Comparison of ENCODE assay signal across 27 cellular contexts in genomic region chr10:132511092-132511491, GRCh38. TPM values are rescaled to one million over a fixed set of nuclear protein-coding genes. Genes with fewer than 3 reads are reported as not detected.
A peak's percentile ranks its signal among the peaks of the same experiment; 100 is the strongest.
DNase-seq lines count a peak whose midpoint lies in the region; ATAC-seq, FAIRE-seq and TF ChIP-seq lines count a peak whose summit lies in the region.
"Had no signal": no experiment of that assay in that cellular context is flagged by ENCODE, and none has a peak within 500 bp of the region (broad histone marks: within the 10 kb centered on the region; RNA-seq: fewer than 3 reads in every experiment).

No MANE protein-coding gene starts in this region.

- H3K27ac ChIP-seq in K562 (ENCODE audit: extremely low read depth, low read depth, low read length) (no peak overlapping the region), smooth muscle cell (ENCODE audit: low read depth) (no peak overlapping the region), GM23248 (no peak overlapping the region), H9 (ENCODE audit: insufficient read length, low read depth, low read length) (no peak overlapping the region)
- H3K27ac ChIP-seq: brain microvascular endothelial cell, colonic mucosa, parathyroid adenoma, WERI-Rb-1 had no signal

- H3K23ac ChIP-seq in H9 (ENCODE audit: insufficient read length, low read depth, low read length) = no peak overlapping the region

- no peaks in the 10 kb centered on the region for H3K27me3 ChIP-seq in K562 (ENCODE audit: control insufficient read depth in 2 of 2, insufficient read depth in 2 of 2, low read length in 2 of 2)
- no peaks in the 10 kb centered on the region for H3K27me3 ChIP-seq in smooth muscle cell (ENCODE audit: low read depth)
- H3K27me3 ChIP-seq in GM23248 (replicated peaks; ENCODE audit: insufficient read depth) = no peaks in the 10 kb centered on the region
- no peaks in the 10 kb centered on the region for H3K27me3 ChIP-seq in H9 (ENCODE audit: insufficient read depth, low read length)
- H3K27me3 ChIP-seq: brain microvascular endothelial cell, colonic mucosa, esophagus muscularis mucosa, gastrocnemius medialis had no signal

- no peak overlapping the region for H3K18ac ChIP-seq in H9 (ENCODE audit: insufficient read length, low read depth, low read length)

- no peak for TF ChIP-seq POLR2A in K562 (conservative IDR thresholded peaks at IDR 0.05)

- H3K4me3 ChIP-seq in K562 (no peak overlapping the region), smooth muscle cell (no peak overlapping the region), GM23248 (no peak overlapping the region)
- H3K4me3 ChIP-seq: colonic mucosa, esophagus muscularis mucosa, gastrocnemius medialis had no signal

- H3K9me3 ChIP-seq in K562 (replicated peaks; ENCODE audit: control insufficient read depth, insufficient read depth, low read depth, low read length) = no peaks in the 10 kb centered on the region
- H3K9me3 ChIP-seq in smooth muscle cell (replicated peaks; ENCODE audit: low read depth) = no peaks in the 10 kb centered on the region
- no peaks in the 10 kb centered on the region for H3K9me3 ChIP-seq in GM23248 (ENCODE audit: low read depth)
- H3K9me3 ChIP-seq in H9 (ENCODE audit: control insufficient read depth, low read depth, low read length) = no peaks in the 10 kb centered on the region
- H3K9me3 ChIP-seq: colonic mucosa, esophagus muscularis mucosa, gastrocnemius medialis had no signal

- H3K79me1 ChIP-seq in H9 (ENCODE audit: insufficient read depth, low read depth, low read length, poor library complexity, severe bottlenecking) = no peaks in the 10 kb centered on the region

- H3K4ac ChIP-seq in H9 (ENCODE audit: low read depth, low read length) = no peak overlapping the region

- in situ Hi-C loops in K562 (cut with MboI) = no loop called here
- in situ Hi-C loops in GM23248 (cut with MboI) = no loop called here

- BruUV-seq in K562 (replicated peaks; lab: Mats Ljungman, UMichigan) = no TSS peak

- no peak overlapping the region for H3K9ac ChIP-seq in K562 (ENCODE audit: insufficient read depth in 1 of 2, low read depth in 2 of 2, low read length in 2 of 2)
- no peak overlapping the region for H3K9ac ChIP-seq in smooth muscle cell (ENCODE audit: low read depth)
- no peak overlapping the region for H3K9ac ChIP-seq in GM23248
- no peak overlapping the region for H3K9ac ChIP-seq in H9 (ENCODE audit: extremely low read depth, insufficient read length, low read length)
- H3K9ac ChIP-seq: parathyroid adenoma, SK-N-SH had no signal

- FAIRE-seq in GM18507 (lab: Jason Lieb, UNC) (peak; percentile 29), K562 (lab: Jason Lieb, UNC) (no peak)

- H3K4me1 Mint-ChIP-seq in H9 = peaks cover 4 to 5% of the 10 kb centered on the region in 2 experiments; a peak in 2 of 4 replicates
- H3K4me1 Mint-ChIP-seq: CD4-positive, alpha-beta memory T cell had no signal

- no peak overlapping the region for H2BK20ac ChIP-seq in H9 (ENCODE audit: low read depth, low read length, poor library complexity, severe bottlenecking)

- H3K27ac Mint-ChIP-seq in H9 = no peak overlapping the region
- H3K27ac Mint-ChIP-seq: CD4-positive, alpha-beta memory T cell; effector memory CD8-positive, alpha-beta T cell; stimulated activated effector memory CD8-positive, alpha-beta T cell treated with anti-CD3 and anti-CD28 coated beads, Interleukin-12 subunit alpha, Interleukin-12 subunit beta, amount 100 ng/mL, for 72 hours had no signal

- no peaks in the 10 kb centered on the region for H3K36me3 Mint-ChIP-seq in H9 (ENCODE audit: insufficient read depth in 1 of 3, low read depth in 3 of 3)
- H3K36me3 Mint-ChIP-seq: CD4-positive, alpha-beta memory T cell; naive thymus-derived CD8-positive, alpha-beta T cell; stimulated activated effector memory CD8-positive, alpha-beta T cell treated with anti-CD3 and anti-CD28 coated beads, Interleukin-12 subunit alpha, Interleukin-12 subunit beta, amount 100 ng/mL, for 72 hours had no signal

- ATAC-seq in K562 = peak; percentile 47
- ATAC-seq: effector memory CD8-positive, alpha-beta T cell; gastrocnemius medialis; naive thymus-derived CD8-positive, alpha-beta T cell had no signal

- 7% methylated on average over 9 of the region's 9 CpGs for WGBS in K562 (ENCODE audit: insufficient coverage, low coverage, missing lambda C conversion rate)
- WGBS in smooth muscle cell (ENCODE audit: low lambda C conversion rate) = 86% methylated on average over 9 of the region's 9 CpGs
- WGBS in GM23248 (ENCODE audit: low coverage in 1 of 2, low lambda C conversion rate in 2 of 2, missing lambda C conversion rate in 2 of 2), 2 experiments = 93 to 96% methylated on average over 9 of the region's 9 CpGs
- no CpG with 5 or more reads among the region's 9 CpGs for WGBS in H9 (ENCODE audit: extremely low coverage, insufficient read length, low lambda C conversion rate)

- H4K5ac ChIP-seq in H9 (ENCODE audit: insufficient read length, low read depth, low read length) = no peak overlapping the region

- no peaks in the 10 kb centered on the region for H3K79me2 ChIP-seq in K562 (ENCODE audit: control insufficient read depth, insufficient read depth, low read length)
- no peaks in the 10 kb centered on the region for H3K79me2 ChIP-seq in smooth muscle cell (ENCODE audit: low read depth)
- no peaks in the 10 kb centered on the region for H3K79me2 ChIP-seq in GM23248 (ENCODE audit: insufficient read depth)
- H3K79me2 ChIP-seq in H9 (ENCODE audit: insufficient read depth, low read length) = no peaks in the 10 kb centered on the region
- H3K79me2 ChIP-seq: parathyroid adenoma had no signal

- H3K36me3 ChIP-seq in K562 (ENCODE audit: control insufficient read depth, insufficient read depth, low read length) (no peaks in the 10 kb centered on the region), smooth muscle cell (ENCODE audit: low read depth) (no peaks in the 10 kb centered on the region), GM23248 (ENCODE audit: low read depth) (no peaks in the 10 kb centered on the region)
- H3K36me3 ChIP-seq: brain microvascular endothelial cell, colonic mucosa, esophagus muscularis mucosa, gastrocnemius medialis, WERI-Rb-1 had no signal

- H4K20me1 ChIP-seq in K562 (replicated peaks; ENCODE audit: control insufficient read depth, insufficient read depth, low read length) = no peaks in the 10 kb centered on the region
- H4K20me1 ChIP-seq in smooth muscle cell (ENCODE audit: low read depth) = no peaks in the 10 kb centered on the region
- H4K20me1 ChIP-seq in GM23248 (ENCODE audit: insufficient read depth) = no peaks in the 10 kb centered on the region
- no peaks in the 10 kb centered on the region for H4K20me1 ChIP-seq in H9 (ENCODE audit: control insufficient read depth, insufficient read depth, insufficient read length)

- H3K9me1 ChIP-seq in K562 (ENCODE audit: control insufficient read depth, insufficient read depth, low read length) = no peaks in the 10 kb centered on the region

- intact Hi-C loops in K562 (cut with micrococcal nuclease) (no loop called here), posterior vena cava (cut with DNase I) (loop anchor here in 1 of 2 donors (10.0 kb wide), 1 partner anchor 46 kb away; no protein-coding TSS in a partner anchor)

- no peak overlapping the region for H2BK5ac ChIP-seq in H9 (ENCODE audit: insufficient read length, low read length)

- H2BK120ac ChIP-seq in H9 (ENCODE audit: low read depth, low read length, poor library complexity, severe bottlenecking) = no peak overlapping the region

- no peak overlapping the region for H2AK5ac ChIP-seq in H9 (ENCODE audit: insufficient read length, low read length)

- no peaks in the 10 kb centered on the region for H3K9me2 ChIP-seq in GM23248 (ENCODE audit: insufficient read depth)
- H3K9me2 ChIP-seq: SK-N-SH had no signal

- H2AFZ ChIP-seq in K562 (ENCODE audit: low read depth, low read length) = peak overlapping the region; percentile 76
- H2AFZ ChIP-seq in smooth muscle cell (ENCODE audit: low read depth) = no peak overlapping the region
- H2AFZ ChIP-seq in GM23248 = no peak overlapping the region
- no peak overlapping the region for H2AFZ ChIP-seq in H9 (ENCODE audit: low read length)
- H2AFZ ChIP-seq: parathyroid adenoma had no signal

- no peak overlapping the region for H2BK12ac ChIP-seq in H9 (ENCODE audit: insufficient read length, low read depth, low read length)

- no peaks in the 10 kb centered on the region for H3K23me2 ChIP-seq in H9 (ENCODE audit: insufficient read length, low read depth, low read length, poor library complexity, severe bottlenecking)

- H3K56ac ChIP-seq in H9 (ENCODE audit: insufficient read length, low read depth, low read length) = no peak overlapping the region

- no peak for TF ChIP-seq RAD21 in K562 (CRISPR knock-in tag; conservative IDR thresholded peaks at IDR 0.05 in 1 of 2, IDR thresholded peaks at IDR 0.05 in 1 of 2)

- peak; percentile 38 for DNase-seq in CD1c-positive myeloid dendritic cell (ENCODE audit: extremely low spot score)
- no peak for DNase-seq in GM18507 (ENCODE audit: extremely low spot score, insufficient read length, low read depth)
- peak in 1 of 4 experiments; percentile 10 for DNase-seq in K562 (ENCODE audit: extremely low read depth in 1 of 4, low spot score in 3 of 4)
- peak; percentile 32 for DNase-seq in posterior vena cava (ENCODE audit: low spot score)
- no peak for DNase-seq in smooth muscle cell (lab: John Stamatoyannopoulos, UW; ENCODE audit: unreplicated experiment)
- DNase-seq in GM23248 = no peak
- no peak for DNase-seq in H9
- DNase-seq: activated CD4-positive, alpha-beta T cell treated with anti-CD3 and anti-CD28 coated beads, Interleukin-2, amount 50 U/mL, for 48 hours; activated CD8-positive, alpha-beta memory T cell treated with anti-CD3 and anti-CD28 coated beads, Interleukin-2, amount 50 U/mL, for 48 hours; brain microvascular endothelial cell; CD4-positive, alpha-beta memory T cell; colonic mucosa; DMS79; effector memory CD8-positive, alpha-beta T cell; Karpas-422; mesendoderm; NCI-H1092 treated with DMSO at 0.1 percent for 48 hours; NCI-H1930; NCI-H446 treated with DMSO at 0.1 percent for 48 hours; RPMI8226; WERI-Rb-1 had no signal

- no peak for TF ChIP-seq EP300 in K562 (IDR thresholded peaks at IDR 0.05; ENCODE audit: low read length)

- H3K4me2 ChIP-seq in K562 (ENCODE audit: insufficient read depth, low read length) (peak overlapping the region; percentile 55), smooth muscle cell (no peak overlapping the region), GM23248 (ENCODE audit: unreplicated experiment) (no peak overlapping the region), H9 (ENCODE audit: insufficient read depth, insufficient read length, low read length) (no peak overlapping the region)
- H3K4me2 ChIP-seq: SK-N-SH had no signal

- no peak overlapping the region for H2BK15ac ChIP-seq in H9 (ENCODE audit: low read depth, low read length)

- H3K4me1 ChIP-seq in K562 (replicated peaks in 1 of 2; ENCODE audit: control insufficient read depth in 2 of 2, insufficient read depth in 2 of 2, low read length in 2 of 2) (peaks cover 0 to 12% of the 10 kb centered on the region in 2 experiments; a peak in 3 of 5 replicates), smooth muscle cell (ENCODE audit: low read depth) (no peaks in the 10 kb centered on the region), GM23248 (ENCODE audit: insufficient read depth) (peaks cover 8% of the 10 kb centered on the region; the same call in 1 of the 2 replicates), H9 (ENCODE audit: insufficient read depth, low read length) (no peaks in the 10 kb centered on the region)
- H3K4me1 ChIP-seq: colonic mucosa had no signal

- H3K27me3 Mint-ChIP-seq in H9 (ENCODE audit: low read depth) = peaks cover 19% of the 10 kb centered on the region
- H3K27me3 Mint-ChIP-seq: CD4-positive, alpha-beta memory T cell had no signal

- H3K4me3 Mint-ChIP-seq in H9 = no peak overlapping the region
- H3K4me3 Mint-ChIP-seq: effector memory CD8-positive, alpha-beta T cell; stimulated activated effector memory CD8-positive, alpha-beta T cell treated with anti-CD3 and anti-CD28 coated beads, Interleukin-12 subunit alpha, Interleukin-12 subunit beta, amount 100 ng/mL, for 72 hours had no signal

- POLR2A ChIA-PET in K562 (lab: Yijun Ruan, JAX) = no interaction called here

- TF ChIP-seq CTCF in K562 (IDR thresholded peaks at IDR 0.05 in 2 of 3, conservative IDR thresholded peaks at IDR 0.05 in 1 of 3; ENCODE audit: insufficient read depth in 2 of 3, low read depth in 1 of 3, low read length in 3 of 3) (no peak), smooth muscle cell (IDR thresholded peaks at IDR 0.05; ENCODE audit: borderline replicate concordance, insufficient read depth, poor library complexity, severe bottlenecking) (no peak), H9 (conservative IDR thresholded peaks at IDR 0.05) (no peak)

- H3F3A ChIP-seq in smooth muscle cell (ENCODE audit: low read depth) (no peaks in the 10 kb centered on the region), GM23248 (ENCODE audit: insufficient read depth) (no peaks in the 10 kb centered on the region)

- H3K9me3 Mint-ChIP-seq in H9 = no peaks in the 10 kb centered on the region; a peak in 1 of 5 replicates
- H3K9me3 Mint-ChIP-seq: effector memory CD8-positive, alpha-beta T cell; stimulated activated effector memory CD8-positive, alpha-beta T cell treated with anti-CD3 and anti-CD28 coated beads, Interleukin-12 subunit alpha, Interleukin-12 subunit beta, amount 100 ng/mL, for 72 hours had no signal

- H4K91ac ChIP-seq in H9 (ENCODE audit: insufficient read length, low read depth, low read length) = no peak overlapping the region

- CTCF ChIA-PET in K562 (lab: Yijun Ruan, JAX; ENCODE audit: low intra/inter-chr PET ratio) = no interaction called here

- H3K14ac ChIP-seq in H9 (ENCODE audit: insufficient read depth, low read length) = no peak overlapping the region

- no peak overlapping the region for H4K8ac ChIP-seq in H9 (replicated peaks; ENCODE audit: insufficient read length, low read depth, low read length)

- H3T11ph ChIP-seq in H9 (ENCODE audit: low read length) = no peak overlapping the region

RNA-seq across cellular contexts. Expression of gene INPP5A, which starts 26.5 kb away (rescaled TPM):
- total RNA-seq in K562 (2011; cell fraction: chromatin; rRNA removed; ENCODE audit: low replicate concordance) = 19.4 and 30.3 TPM in 2 replicates
- 11.8 and 18.4 TPM in 2 replicates for total RNA-seq in K562 (2011; cell fraction: nucleolus; rRNA removed)
- total RNA-seq in K562 (2011; cell fraction: nucleoplasm; rRNA removed) = 9.5 and 13.8 TPM in 2 replicates
- total RNA-seq in K562 (2014; rRNA removed) (8.8 TPM in 2 replicates), K562 (2014; rRNA removed; fragmentation: Illumina TruSeq; extraction: Trizol) (8.6 and 9.4 TPM in 2 replicates), K562 (2015; rRNA removed; fragmentation: Illumina TruSeq; extraction: Trizol) (9.0 TPM in 2 replicates), K562 (2021) (10.1 and 11.6 TPM in 2 replicates), posterior vena cava (100 to 1,000 TPM in 1 of 2 donors, 10 to 100 TPM in 1; 65.2 to 102 TPM), smooth muscle cell (48.0 and 65.9 TPM in 2 replicates), H9 (2021) (17.7 and 19.1 TPM in 2 replicates)
- polyA plus RNA-seq in K562 (2011; rRNA removed) (7.2 and 8.4 TPM in 2 replicates), K562 (2014; fragmentation: Illumina TruSeq; extraction: Trizol) (6.5 and 7.7 TPM in 2 replicates), K562 (2014; fragmentation: Nextera tagmentation; extraction: Ambion mirVana) (1 to 10 TPM in 1 of 2 experiments, under 1 TPM in 1; 0.66 to 1.1 TPM), K562 (2014; rRNA removed) (6.9 and 7.5 TPM in 2 replicates), smooth muscle cell (49.1 and 55.9 TPM in 2 replicates), GM23248 (2016; fragmentation: Nextera tagmentation; extraction: Ambion mirVana) (2.3 and 2.8 TPM in 2 replicates)
- 6.2 and 7.7 TPM in 2 replicates for polyA plus RNA-seq in K562 (2011; cell fraction: cytosol; rRNA removed)
- 8.2 and 10.5 TPM in 2 replicates for polyA plus RNA-seq in K562 (2011; cell fraction: nucleus; rRNA removed)
- polyA plus RNA-seq in K562 (2012) = 8.3 and 11.6 TPM in 2 replicates
- 11.0 and 11.2 TPM in 2 replicates for polyA minus RNA-seq in K562 (2011; rRNA and poly(A)+ RNA removed)
- 7.9 and 8.2 TPM in 2 replicates for polyA minus RNA-seq in K562 (2011; cell fraction: cytosol; rRNA and poly(A)+ RNA removed)
- 11.3 and 16.6 TPM in 2 replicates for polyA minus RNA-seq in K562 (2011; cell fraction: nucleus; rRNA and poly(A)+ RNA removed)
- total RNA-seq in GM23248 (2014; rRNA removed; shearing (Covaris generic)) = 35.2 and 39.3 TPM in 2 replicates

Comparison
In these comparisons a context has a peak if more than half of its experiments do, and no peak if none do; other contexts are left out.
1. DNase-seq: peak in CD1c-positive myeloid dendritic cell (single experiment) and posterior vena cava (single experiment); none in GM18507 (single experiment), smooth muscle cell (single experiment), GM23248 (single experiment) and H9 (single experiment).